8 cellular contexts compared by ENCODE assay signal in the genomic region with DNA sequence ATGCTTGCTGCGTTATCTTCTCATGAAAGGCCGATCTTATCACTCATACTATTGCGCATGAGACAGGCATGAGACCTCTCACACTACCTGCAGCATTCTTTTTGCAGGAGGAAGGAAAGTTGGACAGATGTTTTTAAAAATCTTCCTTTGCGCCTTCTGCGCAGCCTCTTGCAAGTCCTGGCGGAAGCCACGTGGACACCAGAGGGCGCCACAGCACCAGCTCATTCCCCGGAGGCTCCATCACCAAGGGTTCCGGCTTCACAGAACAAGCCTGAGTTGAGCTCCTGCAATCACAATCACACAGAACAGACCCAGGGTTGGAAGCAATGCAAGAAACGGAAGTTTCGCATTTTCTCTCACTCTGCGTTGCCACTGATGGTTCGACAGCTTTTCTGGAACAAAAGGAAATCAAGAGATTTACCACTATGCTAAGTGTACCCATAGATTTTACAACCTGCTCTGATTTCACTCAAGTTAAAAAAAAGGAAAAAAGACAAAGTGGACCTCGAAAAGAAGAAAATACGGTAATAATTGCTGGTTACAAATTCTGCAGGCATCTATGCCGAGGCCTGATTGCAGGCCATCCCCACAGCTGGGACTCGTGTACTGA.
A peak's percentile ranks its signal among the peaks of the same experiment; 100 is the strongest.
DNase-seq lines count a peak whose midpoint lies in the region; ATAC-seq, FAIRE-seq and TF ChIP-seq lines count a peak whose summit lies in the region.

No MANE protein-coding gene starts in this region.

- peak overlapping the region; percentile 43 for H3K4ac ChIP-seq in mesendoderm (ENCODE audit: low read depth, low read length)

- no peaks in the 10 kb centered on the region for H3K79me1 ChIP-seq in mesendoderm (ENCODE audit: low read length)

- H3K56ac ChIP-seq in mesendoderm (ENCODE audit: low read length) = peak overlapping the region; percentile 83

- H4K8ac ChIP-seq in mesendoderm (ENCODE audit: low read depth, low read length) = no peak overlapping the region

- ATAC-seq in GM19023 (IDR thresholded peaks at IDR 0.05; ENCODE audit: unreplicated experiment) (peak; percentile 71), HG03520 (IDR thresholded peaks at IDR 0.05; ENCODE audit: unreplicated experiment) (peak; percentile 65)

- no peak overlapping the region for H2AK5ac ChIP-seq in mesendoderm (ENCODE audit: low read length)

- H3K79me2 ChIP-seq in mesendoderm (ENCODE audit: control insufficient read depth, insufficient read depth, low read length) = no peaks in the 10 kb centered on the region

- no peaks in the 10 kb centered on the region for H3K36me3 ChIP-seq in mesendoderm (ENCODE audit: control insufficient read depth, insufficient read depth, low read length)

- H4K5ac ChIP-seq in mesendoderm (ENCODE audit: low read length) = no peak overlapping the region

- H3K18ac ChIP-seq in mesendoderm (ENCODE audit: low read length) = peak overlapping the region; percentile 54

- no peak overlapping the region for H3K27ac ChIP-seq in mesendoderm (ENCODE audit: low read depth, low read length)

- H2BK120ac ChIP-seq in mesendoderm (ENCODE audit: low read depth, low read length) = no peak overlapping the region

- H3K4me3 ChIP-seq in AG09309 (ENCODE audit: control insufficient read depth, low read depth, low read length) (no peak overlapping the region; the same call in 1 of the 2 replicates), mesendoderm (ENCODE audit: low read length) (peak overlapping the region; percentile 27)

- no peaks in the 10 kb centered on the region for H3K4me1 ChIP-seq in mesendoderm (ENCODE audit: control insufficient read depth, low read depth, low read length)

- WGBS in mesendoderm (ENCODE audit: extremely low coverage, insufficient coverage, low lambda C conversion rate) = no CpG with 5 or more reads among the region's 18 CpGs

- peak; percentile 82 for FAIRE-seq in endometrium (lab: Jason Lieb, UNC)

- peak overlapping the region; percentile 94 for H2BK15ac ChIP-seq in mesendoderm (replicated peaks; ENCODE audit: low read depth)

- peak overlapping the region; percentile 88 for H3K4me2 ChIP-seq in mesendoderm (ENCODE audit: low read length)

- no peaks in the 10 kb centered on the region for H3K27me3 ChIP-seq in mesendoderm (ENCODE audit: insufficient read depth, low read length, poor library complexity)

- H2BK5ac ChIP-seq in mesendoderm (ENCODE audit: low read length) = no peak overlapping the region

- H3K9ac ChIP-seq in mesendoderm (ENCODE audit: low read length) = peak overlapping the region; percentile 62

- no peak overlapping the region for H3K23ac ChIP-seq in mesendoderm (ENCODE audit: low read length)

- peak; percentile 97 for TF ChIP-seq CTCF in AG09309 (IDR thresholded peaks at IDR 0.05; ENCODE audit: control insufficient read depth, insufficient read depth, low read depth, low read length, missing control alignments)

- DNase-seq in AG09309 (ENCODE audit: low read depth) (peak; percentile 78), NOMO-1 treated with DMSO at 0.1 percent for 48 hours (lab: John Stamatoyannopoulos, UW; ENCODE audit: unreplicated experiment) (peak; percentile 87), mesendoderm (peak; percentile 95)
- DNase-seq in activated CD8-positive, alpha-beta memory T cell treated with anti-CD3 and anti-CD28 coated beads, Interleukin-2, amount 50 U/mL, for 1 hour (ENCODE audit: extremely low read depth) = peak; percentile 11
- peak; percentile 61 to 67 for DNase-seq in stimulated activated CD8-positive, alpha-beta memory T cell treated with anti-CD3 and anti-CD28 coated beads, Interleukin-15, amount 100 ng/mL, for 48 hours (ENCODE audit: low read depth in 2 of 2)

Comparison
In these comparisons a context has a peak if more than half of its experiments do, and no peak if none do; other contexts are left out.
1. DNase-seq: peak in every context shown above with its lines; median percentile 95 in mesendoderm; 87 in NOMO-1 treated with DMSO at 0.1 percent for 48 hours; 78 in AG09309; 64 in stimulated activated CD8-positive, alpha-beta memory T cell treated with anti-CD3 and anti-CD28 coated beads, Interleukin-15, amount 100 ng/mL, for 48 hours; 11 in activated CD8-positive, alpha-beta memory T cell treated with anti-CD3 and anti-CD28 coated beads, Interleukin-2, amount 50 U/mL, for 1 hour.